Comparison of ENCODE assay signal across 16 cellular contexts in genomic region chr9:134655101-134655500, GRCh38. TPM values are rescaled to one million over a fixed set of nuclear protein-coding genes. Genes with fewer than 3 reads are reported as not detected.
"Had no signal": no experiment of that assay in that cellular context is flagged by ENCODE, and none has a peak within 500 bp of the region (broad histone marks: within the 10 kb centered on the region; RNA-seq: fewer than 3 reads in every experiment).

No MANE protein-coding gene starts in this region.

- H3K36me3 ChIP-seq: cardiac muscle cell, colonic mucosa, heart left ventricle, ovary, suprapubic skin had no signal

- H3K9me3 ChIP-seq: colonic mucosa, ovary, suprapubic skin had no signal

- H3K27ac ChIP-seq: cardiac muscle cell, colonic mucosa, foreskin keratinocyte, heart left ventricle, ovary, skin epidermis, suprapubic skin, VCaP had no signal

- H3K27me3 ChIP-seq: cardiac muscle cell, colonic mucosa, foreskin keratinocyte, heart left ventricle, ovary, suprapubic skin had no signal

- DNase-seq: activated CD4-positive, alpha-beta memory T cell treated with anti-CD3 and anti-CD28 coated beads, Interleukin-2, amount 10 ng/mL, durations not matched to agents 7 days and 5 days; activated CD8-positive, alpha-beta memory T cell treated with anti-CD3 and anti-CD28 coated beads, Interleukin-2, amount 50 U/mL, for 48 hours; activated naive CD4-positive, alpha-beta T cell; colonic mucosa; effector CD4-positive, alpha-beta T cell; foreskin keratinocyte; stimulated activated naive B cell treated with anti-CD40 and anti-IgM and Interleukin-4, amounts not matched to agents 10 μg/mL and 1 μg/mL and 100 μg/mL, for 72 hours; T-helper 9 cell had no signal

- H3K4me3 ChIP-seq: cardiac muscle cell, colonic mucosa, heart left ventricle, ovary, skin epidermis, suprapubic skin had no signal

- H3K4me1 ChIP-seq: colonic mucosa, foreskin keratinocyte had no signal

RNA-seq across cellular contexts. Expression of gene COL5A1, which starts 13.5 kb away (rescaled TPM):
- total RNA-seq: activated T-helper 1 cell treated with anti-CD3 and anti-CD28 coated beads, Interleukin-12 subunit alpha, Interleukin-12 subunit beta, Interleukin-2, Interleukin-4 antibody, amounts not matched to agents 30 ng/mL and 10 ng/mL and 1 ng/mL, durations not matched to agents 14 hours and 24 hours and 36 hours had no signal
- polyA plus RNA-seq: neural cell had no signal
